ENCODE assay signal across 2 cellular contexts in genomic region chr11:18106688-18107087, GRCh38.
TF ChIP-seq lines count a peak whose summit lies in the region.

No MANE protein-coding gene starts in this region.

TF ChIP-seq in A549, 52 proteins besides CTCF, POLR2A, EP300 and RAD21 (continued from another document):
- no peak for TF ChIP-seq HMGXB4 (CRISPR knock-in tag; IDR thresholded peaks at IDR 0.05; ENCODE audit: borderline replicate concordance)

TF ChIP-seq in GM23338, 12 proteins besides CTCF, POLR2A, EP300 and RAD21 (continued from another document):
- TF ChIP-seq, protein P1, sequence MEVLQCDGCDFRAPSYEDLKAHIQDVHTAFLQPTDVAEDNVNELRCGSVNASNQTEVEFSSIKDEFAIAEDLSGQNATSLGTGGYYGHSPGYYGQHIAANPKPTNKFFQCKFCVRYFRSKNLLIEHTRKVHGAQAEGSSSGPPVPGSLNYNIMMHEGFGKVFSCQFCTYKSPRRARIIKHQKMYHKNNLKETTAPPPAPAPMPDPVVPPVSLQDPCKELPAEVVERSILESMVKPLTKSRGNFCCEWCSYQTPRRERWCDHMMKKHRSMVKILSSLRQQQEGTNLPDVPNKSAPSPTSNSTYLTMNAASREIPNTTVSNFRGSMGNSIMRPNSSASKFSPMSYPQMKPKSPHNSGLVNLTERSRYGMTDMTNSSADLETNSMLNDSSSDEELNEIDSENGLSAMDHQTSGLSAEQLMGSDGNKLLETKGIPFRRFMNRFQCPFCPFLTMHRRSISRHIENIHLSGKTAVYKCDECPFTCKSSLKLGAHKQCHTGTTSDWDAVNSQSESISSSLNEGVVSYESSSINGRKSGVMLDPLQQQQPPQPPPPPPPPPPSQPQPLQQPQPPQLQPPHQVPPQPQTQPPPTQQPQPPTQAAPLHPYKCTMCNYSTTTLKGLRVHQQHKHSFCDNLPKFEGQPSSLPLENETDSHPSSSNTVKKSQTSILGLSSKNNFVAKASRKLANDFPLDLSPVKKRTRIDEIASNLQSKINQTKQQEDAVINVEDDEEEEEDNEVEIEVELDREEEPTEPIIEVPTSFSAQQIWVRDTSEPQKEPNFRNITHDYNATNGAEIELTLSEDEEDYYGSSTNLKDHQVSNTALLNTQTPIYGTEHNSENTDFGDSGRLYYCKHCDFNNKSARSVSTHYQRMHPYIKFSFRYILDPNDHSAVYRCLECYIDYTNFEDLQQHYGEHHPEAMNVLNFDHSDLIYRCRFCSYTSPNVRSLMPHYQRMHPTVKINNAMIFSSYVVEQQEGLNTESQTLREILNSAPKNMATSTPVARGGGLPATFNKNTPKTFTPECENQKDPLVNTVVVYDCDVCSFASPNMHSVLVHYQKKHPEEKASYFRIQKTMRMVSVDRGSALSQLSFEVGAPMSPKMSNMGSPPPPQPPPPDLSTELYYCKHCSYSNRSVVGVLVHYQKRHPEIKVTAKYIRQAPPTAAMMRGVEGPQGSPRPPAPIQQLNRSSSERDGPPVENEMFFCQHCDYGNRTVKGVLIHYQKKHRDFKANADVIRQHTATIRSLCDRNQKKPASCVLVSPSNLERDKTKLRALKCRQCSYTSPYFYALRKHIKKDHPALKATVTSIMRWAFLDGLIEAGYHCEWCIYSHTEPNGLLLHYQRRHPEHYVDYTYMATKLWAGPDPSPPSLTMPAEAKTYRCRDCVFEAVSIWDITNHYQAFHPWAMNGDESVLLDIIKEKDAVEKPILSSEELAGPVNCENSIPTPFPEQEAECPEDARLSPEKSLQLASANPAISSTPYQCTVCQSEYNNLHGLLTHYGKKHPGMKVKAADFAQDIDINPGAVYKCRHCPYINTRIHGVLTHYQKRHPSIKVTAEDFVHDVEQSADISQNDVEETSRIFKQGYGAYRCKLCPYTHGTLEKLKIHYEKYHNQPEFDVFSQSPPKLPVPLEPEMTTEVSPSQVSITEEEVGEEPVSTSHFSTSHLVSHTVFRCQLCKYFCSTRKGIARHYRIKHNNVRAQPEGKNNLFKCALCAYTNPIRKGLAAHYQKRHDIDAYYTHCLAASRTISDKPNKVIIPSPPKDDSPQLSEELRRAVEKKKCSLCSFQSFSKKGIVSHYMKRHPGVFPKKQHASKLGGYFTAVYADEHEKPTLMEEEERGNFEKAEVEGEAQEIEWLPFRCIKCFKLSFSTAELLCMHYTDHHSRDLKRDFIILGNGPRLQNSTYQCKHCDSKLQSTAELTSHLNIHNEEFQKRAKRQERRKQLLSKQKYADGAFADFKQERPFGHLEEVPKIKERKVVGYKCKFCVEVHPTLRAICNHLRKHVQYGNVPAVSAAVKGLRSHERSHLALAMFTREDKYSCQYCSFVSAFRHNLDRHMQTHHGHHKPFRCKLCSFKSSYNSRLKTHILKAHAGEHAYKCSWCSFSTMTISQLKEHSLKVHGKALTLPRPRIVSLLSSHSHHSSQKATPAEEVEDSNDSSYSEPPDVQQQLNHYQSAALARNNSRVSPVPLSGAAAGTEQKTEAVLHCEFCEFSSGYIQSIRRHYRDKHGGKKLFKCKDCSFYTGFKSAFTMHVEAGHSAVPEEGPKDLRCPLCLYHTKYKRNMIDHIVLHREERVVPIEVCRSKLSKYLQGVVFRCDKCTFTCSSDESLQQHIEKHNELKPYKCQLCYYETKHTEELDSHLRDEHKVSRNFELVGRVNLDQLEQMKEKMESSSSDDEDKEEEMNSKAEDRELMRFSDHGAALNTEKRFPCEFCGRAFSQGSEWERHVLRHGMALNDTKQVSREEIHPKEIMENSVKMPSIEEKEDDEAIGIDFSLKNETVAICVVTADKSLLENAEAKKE (CRISPR knock-in tag; IDR thresholded peaks at IDR 0.05) = no peak
- TF ChIP-seq JUNB (IDR thresholded peaks at IDR 0.05; ENCODE audit: unreplicated experiment) (no peak), ETS1 (IDR thresholded peaks at IDR 0.05) (no peak), CREB1 (CRISPR knock-in tag; IDR thresholded peaks at IDR 0.05; ENCODE audit: low read depth) (no peak), NANOG (IDR thresholded peaks at IDR 0.05; ENCODE audit: borderline replicate concordance) (no peak), EZH2 (IDR thresholded peaks at IDR 0.05; ENCODE audit: low read depth, unreplicated experiment) (no peak), POLR2AphosphoS5 (IDR thresholded peaks at IDR 0.05; ENCODE audit: low read depth) (no peak), STAT1 (IDR thresholded peaks at IDR 0.05; ENCODE audit: unreplicated experiment) (no peak), ZNF331 (CRISPR knock-in tag; IDR thresholded peaks at IDR 0.05; ENCODE audit: low read depth) (no peak)
- TF ChIP-seq, protein P2, sequence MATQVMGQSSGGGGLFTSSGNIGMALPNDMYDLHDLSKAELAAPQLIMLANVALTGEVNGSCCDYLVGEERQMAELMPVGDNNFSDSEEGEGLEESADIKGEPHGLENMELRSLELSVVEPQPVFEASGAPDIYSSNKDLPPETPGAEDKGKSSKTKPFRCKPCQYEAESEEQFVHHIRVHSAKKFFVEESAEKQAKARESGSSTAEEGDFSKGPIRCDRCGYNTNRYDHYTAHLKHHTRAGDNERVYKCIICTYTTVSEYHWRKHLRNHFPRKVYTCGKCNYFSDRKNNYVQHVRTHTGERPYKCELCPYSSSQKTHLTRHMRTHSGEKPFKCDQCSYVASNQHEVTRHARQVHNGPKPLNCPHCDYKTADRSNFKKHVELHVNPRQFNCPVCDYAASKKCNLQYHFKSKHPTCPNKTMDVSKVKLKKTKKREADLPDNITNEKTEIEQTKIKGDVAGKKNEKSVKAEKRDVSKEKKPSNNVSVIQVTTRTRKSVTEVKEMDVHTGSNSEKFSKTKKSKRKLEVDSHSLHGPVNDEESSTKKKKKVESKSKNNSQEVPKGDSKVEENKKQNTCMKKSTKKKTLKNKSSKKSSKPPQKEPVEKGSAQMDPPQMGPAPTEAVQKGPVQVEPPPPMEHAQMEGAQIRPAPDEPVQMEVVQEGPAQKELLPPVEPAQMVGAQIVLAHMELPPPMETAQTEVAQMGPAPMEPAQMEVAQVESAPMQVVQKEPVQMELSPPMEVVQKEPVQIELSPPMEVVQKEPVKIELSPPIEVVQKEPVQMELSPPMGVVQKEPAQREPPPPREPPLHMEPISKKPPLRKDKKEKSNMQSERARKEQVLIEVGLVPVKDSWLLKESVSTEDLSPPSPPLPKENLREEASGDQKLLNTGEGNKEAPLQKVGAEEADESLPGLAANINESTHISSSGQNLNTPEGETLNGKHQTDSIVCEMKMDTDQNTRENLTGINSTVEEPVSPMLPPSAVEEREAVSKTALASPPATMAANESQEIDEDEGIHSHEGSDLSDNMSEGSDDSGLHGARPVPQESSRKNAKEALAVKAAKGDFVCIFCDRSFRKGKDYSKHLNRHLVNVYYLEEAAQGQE (IDR thresholded peaks at IDR 0.05; ENCODE audit: unreplicated experiment) = no peak
